In the genomic region with DNA sequence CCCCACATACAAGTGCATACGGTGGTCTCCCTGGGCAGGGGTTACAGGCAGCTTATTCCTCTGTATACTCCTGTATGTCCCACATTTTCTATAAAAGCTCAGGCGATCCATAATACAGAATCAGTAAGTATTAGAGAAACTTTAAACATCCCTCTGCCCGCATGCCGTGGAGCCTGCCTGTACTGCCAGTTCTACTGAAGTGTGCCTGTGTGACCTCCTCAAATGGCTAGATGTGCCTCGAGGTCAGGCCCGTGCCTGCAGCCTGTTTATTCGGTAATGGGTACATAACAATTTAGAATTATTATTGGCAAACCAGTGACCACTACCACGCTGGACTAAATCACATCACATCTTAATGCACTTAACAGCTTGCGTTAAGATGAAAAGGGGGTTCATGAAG, we compare ENCODE assay signal across 21 cellular contexts.
DNase-seq lines count a peak whose midpoint lies in the region; ATAC-seq, FAIRE-seq and TF ChIP-seq lines count a peak whose summit lies in the region.
"Had no signal": no experiment of that assay in that cellular context is flagged by ENCODE, and none has a peak within 500 bp of the region (broad histone marks: within the 10 kb centered on the region; RNA-seq: fewer than 3 reads in every experiment).

No MANE protein-coding gene starts in this region.

- H3K36me3 ChIP-seq in astrocyte (ENCODE audit: insufficient read depth, low read length) (no peaks in the 10 kb centered on the region), osteoblast (ENCODE audit: insufficient read depth, low read length) (no peaks in the 10 kb centered on the region), thoracic aorta (no peaks in the 10 kb centered on the region)
- H3K36me3 ChIP-seq: BLaER1 had no signal

- no peaks in the 10 kb centered on the region for H3K9me3 ChIP-seq in H9 (ENCODE audit: control insufficient read depth, low read depth, low read length)
- H3K9me3 ChIP-seq in astrocyte (ENCODE audit: insufficient read depth, low read depth, low read length): no peaks in the 10 kb centered on the region
- no peaks in the 10 kb centered on the region for H3K9me3 ChIP-seq in osteoblast (ENCODE audit: low read depth, low read length)
- no peaks in the 10 kb centered on the region for H3K9me3 ChIP-seq in thoracic aorta
- H3K9me3 ChIP-seq: BLaER1 had no signal

- no peak for ATAC-seq in thoracic aorta (ENCODE audit: insufficient number of reproducible peaks, low FRiP score, low read depth)
- no peak for ATAC-seq in GM18861 (IDR thresholded peaks at IDR 0.05; ENCODE audit: unreplicated experiment)

- no peak overlapping the region for H3K27ac Mint-ChIP-seq in H9
- no peak overlapping the region for H3K27ac Mint-ChIP-seq in astrocyte (ENCODE audit: unreplicated experiment)
- H3K27ac Mint-ChIP-seq in nephron progenitor cell: no peak overlapping the region

- H3K4me2 ChIP-seq in H9 (ENCODE audit: insufficient read depth, insufficient read length, low read length): no peak overlapping the region
- H3K4me2 ChIP-seq in astrocyte (ENCODE audit: low read length): peak overlapping the region; percentile 86
- H3K4me2 ChIP-seq in osteoblast (ENCODE audit: insufficient read depth, low read length): peak overlapping the region; percentile 92

- no peak overlapping the region for H3K56ac ChIP-seq in H9 (ENCODE audit: insufficient read length, low read depth, low read length)

- H3K4me3 Mint-ChIP-seq in H9 (no peak overlapping the region), astrocyte (ENCODE audit: unreplicated experiment) (no peak overlapping the region), nephron progenitor cell (no peak overlapping the region)
- H3K4me3 Mint-ChIP-seq: CD8-positive, alpha-beta memory T cell had no signal

- H3K36me3 Mint-ChIP-seq in H9 (ENCODE audit: insufficient read depth in 1 of 3, low read depth in 3 of 3) (no peaks in the 10 kb centered on the region), astrocyte (ENCODE audit: low read depth, unreplicated experiment) (no peaks in the 10 kb centered on the region), nephron progenitor cell (ENCODE audit: low read depth) (peaks cover 5% of the 10 kb centered on the region)

- H3K79me2 ChIP-seq in H9 (ENCODE audit: insufficient read depth, low read length): no peaks in the 10 kb centered on the region
- H3K79me2 ChIP-seq in astrocyte (ENCODE audit: insufficient read depth, low read length): no peaks in the 10 kb centered on the region
- H3K79me2 ChIP-seq in osteoblast (ENCODE audit: insufficient read depth, low read length): no peaks in the 10 kb centered on the region

- no peak overlapping the region for H2BK12ac ChIP-seq in H9 (ENCODE audit: insufficient read length, low read depth, low read length)

- no peak overlapping the region for H2BK15ac ChIP-seq in H9 (ENCODE audit: low read depth, low read length)

- H3T11ph ChIP-seq in H9 (ENCODE audit: low read length): no peak overlapping the region

- peaks cover 4% of the 10 kb centered on the region for H3K23me2 ChIP-seq in H9 (ENCODE audit: insufficient read length, low read depth, low read length, poor library complexity, severe bottlenecking)

- no CpG with 5 or more reads among the region's 9 CpGs for WGBS in H9 (ENCODE audit: extremely low coverage, insufficient read length, low lambda C conversion rate)

- H3K79me1 ChIP-seq in H9 (ENCODE audit: insufficient read depth, low read depth, low read length, poor library complexity, severe bottlenecking): no peaks in the 10 kb centered on the region

- no peak overlapping the region for H4K91ac ChIP-seq in H9 (ENCODE audit: insufficient read length, low read depth, low read length)

- no peak overlapping the region for H3K23ac ChIP-seq in H9 (ENCODE audit: insufficient read length, low read depth, low read length)

- H3K18ac ChIP-seq in H9 (ENCODE audit: insufficient read length, low read depth, low read length): no peak overlapping the region

- H3K9me3 Mint-ChIP-seq in H9: no peaks in the 10 kb centered on the region
- no peaks in the 10 kb centered on the region for H3K9me3 Mint-ChIP-seq in astrocyte (ENCODE audit: unreplicated experiment)
- H3K9me3 Mint-ChIP-seq in nephron progenitor cell: no peaks in the 10 kb centered on the region
- H3K9me3 Mint-ChIP-seq: CD8-positive, alpha-beta memory T cell had no signal

- no peak overlapping the region for H3K14ac ChIP-seq in H9 (ENCODE audit: insufficient read depth, low read length)

- H3K9ac ChIP-seq in H9 (ENCODE audit: extremely low read depth, insufficient read length, low read length) (no peak overlapping the region), astrocyte (ENCODE audit: low read length) (no peak overlapping the region)
- H3K9ac ChIP-seq: BLaER1 had no signal

- H4K8ac ChIP-seq in H9 (replicated peaks; ENCODE audit: insufficient read length, low read depth, low read length): no peak overlapping the region

- H2BK20ac ChIP-seq in H9 (ENCODE audit: low read depth, low read length, poor library complexity, severe bottlenecking): no peak overlapping the region

- H2BK120ac ChIP-seq in H9 (ENCODE audit: low read depth, low read length, poor library complexity, severe bottlenecking): no peak overlapping the region

- no peak overlapping the region for H4K5ac ChIP-seq in H9 (ENCODE audit: insufficient read length, low read depth, low read length)

- TF ChIP-seq CTCF in H9 (conservative IDR thresholded peaks at IDR 0.05) (no peak), astrocyte (IDR thresholded peaks at IDR 0.05; ENCODE audit: insufficient read depth, low read depth, low read length) (no peak), osteoblast (IDR thresholded peaks at IDR 0.05; ENCODE audit: extremely low read depth, low read depth, low read length) (no peak), thoracic aorta (IDR thresholded peaks at IDR 0.05) (no peak), nephron progenitor cell (IDR thresholded peaks at IDR 0.05) (no peak)

- H4K20me1 ChIP-seq in H9 (ENCODE audit: control insufficient read depth, insufficient read depth, insufficient read length) (no peaks in the 10 kb centered on the region), astrocyte (ENCODE audit: insufficient read depth, low read length) (no peaks in the 10 kb centered on the region), osteoblast (ENCODE audit: insufficient read depth, low read length) (no peaks in the 10 kb centered on the region)
- H4K20me1 ChIP-seq: BLaER1 had no signal

- H3K4me1 ChIP-seq in H9 (ENCODE audit: insufficient read depth, low read length) (peaks cover 10% of the 10 kb centered on the region; the same call in 1 of the 2 replicates), astrocyte (ENCODE audit: insufficient read depth, low read length) (no peaks in the 10 kb centered on the region), osteoblast (ENCODE audit: insufficient read depth, low read length) (peaks cover 22% of the 10 kb centered on the region), thoracic aorta (ENCODE audit: control insufficient read depth in 1 of 2, low read depth in 2 of 2) (peaks cover 14 to 49% of the 10 kb centered on the region in 2 donors)

- H3K4me3 ChIP-seq in astrocyte (ENCODE audit: insufficient read depth, low read depth, low read length) (no peak overlapping the region), osteoblast (ENCODE audit: insufficient read depth, low read length) (no peak overlapping the region), thoracic aorta (peak overlapping the region; percentile 59)
- H3K4me3 ChIP-seq: BLaER1, GM12878 had no signal

- no peak overlapping the region for H3K4ac ChIP-seq in H9 (ENCODE audit: low read depth, low read length)

- H3K27ac ChIP-seq in H9 (ENCODE audit: insufficient read length, low read depth, low read length): no peak overlapping the region
- H3K27ac ChIP-seq in astrocyte (ENCODE audit: low read depth, low read length): no peak overlapping the region
- no peak overlapping the region for H3K27ac ChIP-seq in osteoblast (ENCODE audit: low read depth, low read length)
- peak overlapping the region; percentile 31 to 54 for H3K27ac ChIP-seq in thoracic aorta
- H3K27ac ChIP-seq: BLaER1 had no signal

- peak; percentile 28 for DNase-seq in H9
- no peak for DNase-seq in astrocyte (ENCODE audit: low read depth)
- no peak for DNase-seq in osteoblast (ENCODE audit: insufficient read length, low spot score, missing footprints)
- DNase-seq in thoracic aorta (ENCODE audit: low spot score): no peak
- DNase-seq in nucleus accumbens (lab: John Stamatoyannopoulos, UW): no peak
- no peak for DNase-seq in activated gamma-delta T cell (lab: John Stamatoyannopoulos, UW)
- no peak for DNase-seq in nephron progenitor cell
- DNase-seq: CD8-positive, alpha-beta memory T cell; GDM1; KG1; NCI-H1048; NCI-H1436 treated with DMSO at 0.1 percent for 48 hours; NCI-H2171 treated with DMSO at 0.1 percent for 48 hours; NCI-H446 treated with DMSO at 0.1 percent for 48 hours; NCI-H748 treated with DMSO at 0.1 percent for 48 hours; RPMI8226 had no signal

- H2AK5ac ChIP-seq in H9 (ENCODE audit: insufficient read length, low read length): no peak overlapping the region

- H3K27me3 Mint-ChIP-seq in H9 (ENCODE audit: low read depth) (peaks cover 6% of the 10 kb centered on the region; the same call in 1 of the 2 replicates), astrocyte (ENCODE audit: low read depth, unreplicated experiment) (no peaks in the 10 kb centered on the region), nephron progenitor cell (ENCODE audit: low read depth, poor library complexity) (peaks cover 11% of the 10 kb centered on the region)
- H3K27me3 Mint-ChIP-seq: CD8-positive, alpha-beta memory T cell had no signal

- no peaks in the 10 kb centered on the region for H3K27me3 ChIP-seq in H9 (ENCODE audit: insufficient read depth, low read length)
- no peaks in the 10 kb centered on the region for H3K27me3 ChIP-seq in astrocyte (ENCODE audit: insufficient read depth, low read length)
- H3K27me3 ChIP-seq in osteoblast (ENCODE audit: insufficient read depth, low read length): no peaks in the 10 kb centered on the region
- H3K27me3 ChIP-seq in thoracic aorta (replicated peaks; ENCODE audit: insufficient read depth): no peaks in the 10 kb centered on the region
- H3K27me3 ChIP-seq: BLaER1 had no signal

- no peak for FAIRE-seq in astrocyte (lab: Jason Lieb, UNC)
- FAIRE-seq: A204.1, GM12878, GM18507 had no signal

- no peak overlapping the region for H2AFZ ChIP-seq in H9 (ENCODE audit: low read length)
- H2AFZ ChIP-seq in astrocyte (ENCODE audit: low read depth, low read length): no peak overlapping the region
- H2AFZ ChIP-seq in osteoblast (ENCODE audit: low read length): no peak overlapping the region

- H2BK5ac ChIP-seq in H9 (ENCODE audit: insufficient read length, low read length): no peak overlapping the region

- H3K4me1 Mint-ChIP-seq in H9 (peaks cover 40 to 41% of the 10 kb centered on the region in 2 experiments), astrocyte (ENCODE audit: low read depth, unreplicated experiment) (peaks cover 12% of the 10 kb centered on the region), nephron progenitor cell (peaks cover 40% of the 10 kb centered on the region)

Comparison
In these comparisons a context has a peak if more than half of its experiments do, and no peak if none do; other contexts are left out.
1. H3K27ac ChIP-seq: peak in thoracic aorta (2 of 2); none in H9 (single experiment), astrocyte (single experiment) and osteoblast (single experiment).